3 cellular contexts compared by ENCODE assay signal in genomic region chr12:49846033-49846432, GRCh38.
TF ChIP-seq lines count a peak whose summit lies in the region.

No MANE protein-coding gene starts in this region.

TF ChIP-seq in A549, 52 proteins besides CTCF, POLR2A, EP300 and RAD21:
- TF ChIP-seq MAFK (IDR thresholded peaks at IDR 0.05; ENCODE audit: partially characterized antibody), result peak; percentile 88
- no peak for TF ChIP-seq MAX (IDR thresholded peaks at IDR 0.05)
- no peak for TF ChIP-seq ZFP36 (IDR thresholded peaks at IDR 0.05; ENCODE audit: borderline replicate concordance, partially characterized antibody)
- TF ChIP-seq ZSCAN20 (CRISPR knock-in tag; IDR thresholded peaks at IDR 0.05), result no peak
- TF ChIP-seq ZNF302 (CRISPR knock-in tag; IDR thresholded peaks at IDR 0.05), result no peak

TF ChIP-seq in IMR-90, 13 proteins besides CTCF, POLR2A, EP300 and RAD21:
- TF ChIP-seq MAFK (IDR thresholded peaks at IDR 0.05; ENCODE audit: low read depth, low read length) (peak; percentile 85), USF2 (IDR thresholded peaks at IDR 0.05; ENCODE audit: low read depth, low read length) (no peak)

TF ChIP-seq in K562, 482 proteins besides CTCF, POLR2A, EP300 and RAD21:
- TF ChIP-seq MAFG (tag; conservative IDR thresholded peaks at IDR 0.05) (peak; percentile 54; the same call in 1 of the 2 replicates), LARP7 (IDR thresholded peaks at IDR 0.05) (no peak), SREBF2 (CRISPR knock-in tag; IDR thresholded peaks at IDR 0.05) (no peak), ZNF277 (CRISPR knock-in tag; IDR thresholded peaks at IDR 0.05; ENCODE audit: borderline replicate concordance) (no peak), MAFK (IDR thresholded peaks at IDR 0.05; ENCODE audit: low read length) (peak; percentile 60), ZNF316 (IDR thresholded peaks at IDR 0.05) (peak; percentile 90), ZNF12 (CRISPR knock-in tag; IDR thresholded peaks at IDR 0.05) (no peak), C11orf30 (IDR thresholded peaks at IDR 0.05; ENCODE audit: low read depth) (peak; percentile 78; the same call in 1 of the 2 replicates), MAFF (IDR thresholded peaks at IDR 0.05; ENCODE audit: low read length) (peak; percentile 47), SIRT6 (IDR thresholded peaks at IDR 0.05; ENCODE audit: low read depth, low read length) (no peak), POLR2AphosphoS2 (IDR thresholded peaks at IDR 0.05; ENCODE audit: low read length) (no peak)
